21 cellular contexts compared by ENCODE assay signal in genomic region chr15:38149315-38149714, GRCh38.
DNase-seq lines count a peak whose midpoint lies in the region; ATAC-seq, FAIRE-seq and TF ChIP-seq lines count a peak whose summit lies in the region.
"Had no signal": no experiment of that assay in that cellular context is flagged by ENCODE, and none has a peak within 500 bp of the region (broad histone marks: within the 10 kb centered on the region; RNA-seq: fewer than 3 reads in every experiment).

No MANE protein-coding gene starts in this region.

- TF ChIP-seq CTCF in GM12865 (IDR thresholded peaks at IDR 0.05; ENCODE audit: insufficient read depth, low read depth, low read length, missing control alignments) (no peak), KMS-11 (conservative IDR thresholded peaks at IDR 0.05; ENCODE audit: low read depth, low read length) (no peak), fibroblast of mammary gland (conservative IDR thresholded peaks at IDR 0.05; ENCODE audit: control insufficient read depth, insufficient read depth, low read depth, low read length) (no peak)

- no peaks in the 10 kb centered on the region for H3K79me2 ChIP-seq in KMS-11 (ENCODE audit: insufficient read depth, low read depth)

- no peak for ATAC-seq in GM21526 (IDR thresholded peaks at IDR 0.05; ENCODE audit: low FRiP score, unreplicated experiment)

- FAIRE-seq in small intestine (lab: Jason Lieb, UNC) = no peak
- FAIRE-seq: GM12891, H1, HTR-8/SVneo had no signal

- no peak overlapping the region for H2AFZ ChIP-seq in KMS-11 (ENCODE audit: low read depth)

- H3K4me2 ChIP-seq in KMS-11 = peak overlapping the region; percentile 52

- WGBS in small intestine, 3 donors = 53 to 80% (median 75%) methylated on average over 4 of the region's 4 CpGs

- H3K27ac ChIP-seq in KMS-11 (peak overlapping the region; percentile 6; the same call in 1 of the 2 replicates), small intestine (ENCODE audit: low read depth in 1 of 2, low read length in 1 of 2) (no peak overlapping the region)
- H3K27ac ChIP-seq: C4-2B had no signal

- peak; percentile 30 for DNase-seq in GM12865 (ENCODE audit: low read depth)
- peak; percentile 53 for DNase-seq in RPMI7951 (ENCODE audit: low read depth)
- DNase-seq in fibroblast of mammary gland (ENCODE audit: low read depth) = peak; percentile 52
- DNase-seq in NCI-H146 treated with DMSO at 0.1 percent for 48 hours (lab: John Stamatoyannopoulos, UW; ENCODE audit: unreplicated experiment) = no peak
- DNase-seq in LoVo (ENCODE audit: low spot score) = no peak
- DNase-seq in small intestine = no peak
- DNase-seq: 8988T; BE2C; Calu3; CD4-positive, alpha-beta T cell; DMS79 treated with DMSO at 0.1 percent for 48 hours; GF-D8; H9; IMR-90; KBM-7 had no signal

- H3K27me3 ChIP-seq in KMS-11 (ENCODE audit: insufficient read depth, low read depth) (no peaks in the 10 kb centered on the region), small intestine (ENCODE audit: control insufficient read depth in 2 of 2, insufficient read depth in 2 of 2, low read length in 2 of 2) (no peaks in the 10 kb centered on the region)

- H3K4me1 ChIP-seq in KMS-11 (ENCODE audit: low read depth, poor library complexity, severe bottlenecking) (peaks cover 30% of the 10 kb centered on the region), small intestine (ENCODE audit: control insufficient read depth in 2 of 2, insufficient read depth in 1 of 2, low read depth in 1 of 2, low read length in 1 of 2) (no peaks in the 10 kb centered on the region)
- H3K4me1 ChIP-seq: BE2C had no signal

- H3K9ac ChIP-seq in KMS-11 = no peak overlapping the region

- H3K36me3 ChIP-seq in KMS-11 (ENCODE audit: insufficient read depth) (no peaks in the 10 kb centered on the region), small intestine (ENCODE audit: control insufficient read depth in 2 of 2, insufficient read depth in 2 of 2, low read length in 2 of 2) (no peaks in the 10 kb centered on the region)
- H3K36me3 ChIP-seq: BE2C had no signal

- H3K4me3 ChIP-seq in GM12865 (ENCODE audit: low read depth, low read length) (no peak overlapping the region), KMS-11 (IDR thresholded peaks at IDR 0.05; ENCODE audit: insufficient read depth, low read depth, low read length) (no peak overlapping the region), fibroblast of mammary gland (ENCODE audit: control insufficient read depth, low read depth, low read length) (no peak overlapping the region), small intestine (ENCODE audit: low read depth in 1 of 2, low read length in 2 of 2) (no peak overlapping the region)

- no peaks in the 10 kb centered on the region for H4K20me1 ChIP-seq in KMS-11 (ENCODE audit: insufficient read depth)

- H3K9me3 ChIP-seq in small intestine (ENCODE audit: control insufficient read depth, low read depth) = no peaks in the 10 kb centered on the region
- H3K9me3 ChIP-seq: BE2C had no signal

Comparison
In these comparisons a context has a peak if more than half of its experiments do, and no peak if none do; other contexts are left out.
1. DNase-seq: peak in GM12865 (single experiment), RPMI7951 (single experiment) and fibroblast of mammary gland (single experiment); none in NCI-H146 treated with DMSO at 0.1 percent for 48 hours (single experiment), LoVo (single experiment) and small intestine (single experiment).